8 cellular contexts compared by ENCODE assay signal in genomic region chr11:45263773-45264172, GRCh38. TPM values are rescaled to one million over a fixed set of nuclear protein-coding genes. Genes with fewer than 3 reads are reported as not detected.
"Had no signal": no experiment of that assay in that cellular context is flagged by ENCODE, and none has a peak within 500 bp of the region (broad histone marks: within the 10 kb centered on the region; RNA-seq: fewer than 3 reads in every experiment).

No MANE protein-coding gene starts in this region.

- H3K9ac ChIP-seq: KMS-11 had no signal

- H3K4me1 Mint-ChIP-seq: IgD-negative memory B cell had no signal

- DNase-seq: IMR-90, KBM-7, KG1 had no signal

- H3K4me3 Mint-ChIP-seq: IgD-negative memory B cell had no signal

- H3K9me3 Mint-ChIP-seq: IgD-negative memory B cell had no signal

- H3K27ac ChIP-seq: HL-60, KMS-11 had no signal

- H3K27ac Mint-ChIP-seq: IgD-negative memory B cell had no signal

- H3K4me2 ChIP-seq: KMS-11 had no signal

- ATAC-seq: HepG2 had no signal

- FAIRE-seq: HepG2, HTR-8/SVneo had no signal

- H3K36me3 Mint-ChIP-seq: IgD-negative memory B cell had no signal

RNA-seq across cellular contexts. Expression of gene SYT13, which starts 22.4 kb away (rescaled TPM):
- total RNA-seq: IMR-90 had no signal
- polyA plus RNA-seq: IgD-negative memory B cell, IMR-90 had no signal
